ENCODE assay signal across 8 cellular contexts in genomic region chr10:5442056-5442989, GRCh38. TPM values are rescaled to one million over a fixed set of nuclear protein-coding genes. Genes with fewer than 3 reads are reported as not detected.
A peak's percentile ranks its signal among the peaks of the same experiment; 100 is the strongest.
DNase-seq lines count a peak whose midpoint lies in the region; ATAC-seq, FAIRE-seq and TF ChIP-seq lines count a peak whose summit lies in the region.

No MANE protein-coding gene starts in this region.

- intact Hi-C loops in K562 (cut with micrococcal nuclease), result loop anchor here (5.0 kb wide), 1 partner anchor 165 kb away; no protein-coding TSS in a partner anchor
- intact Hi-C loops in upper lobe of right lung (cut with DNase I), result loop anchor here (5.0 kb wide), 1 partner anchor 180 kb away; no protein-coding TSS in a partner anchor

- peak; percentile 72 for TF ChIP-seq CTCF in BJ (IDR thresholded peaks at IDR 0.05; ENCODE audit: insufficient read depth, low read depth, low read length)
- TF ChIP-seq CTCF in GM12873 (IDR thresholded peaks at IDR 0.05; ENCODE audit: insufficient read depth, low read depth, low read length, missing control alignments), result peak; percentile 69
- TF ChIP-seq CTCF in K562 (IDR thresholded peaks at IDR 0.05 in 2 of 3, conservative IDR thresholded peaks at IDR 0.05 in 1 of 3; ENCODE audit: insufficient read depth in 2 of 3, low read depth in 1 of 3, low read length in 3 of 3), result peak; percentile 49 to 83 (median 54); a peak in 4 of 6 replicates
- peak; percentile 83 for TF ChIP-seq CTCF in upper lobe of right lung (IDR thresholded peaks at IDR 0.05)

- peaks cover 4 to 14% of the 10 kb centered on the region in 2 experiments; a peak in 3 of 5 replicates for H3K4me1 ChIP-seq in K562 (replicated peaks in 1 of 2; ENCODE audit: control insufficient read depth in 2 of 2, insufficient read depth in 2 of 2, low read length in 2 of 2)
- H3K4me1 ChIP-seq in upper lobe of right lung, result no peaks in the 10 kb centered on the region

- TF ChIP-seq POLR2A in K562 (conservative IDR thresholded peaks at IDR 0.05), result no peak

- H3K27me3 ChIP-seq in BJ (ENCODE audit: control insufficient read depth, insufficient read depth, low read length) (no peaks in the 10 kb centered on the region), K562 (ENCODE audit: control insufficient read depth in 2 of 2, insufficient read depth in 2 of 2, low read length in 2 of 2) (no peaks in the 10 kb centered on the region), upper lobe of right lung (no peaks in the 10 kb centered on the region)

- no peak overlapping the region for H3K27ac ChIP-seq in K562 (ENCODE audit: extremely low read depth, low read depth, low read length)
- H3K27ac ChIP-seq in upper lobe of right lung, result no peak overlapping the region

- DNase-seq in BJ (ENCODE audit: low read depth) (no peak), NCI-H748 treated with DMSO at 0.1 percent for 48 hours (lab: John Stamatoyannopoulos, UW) (peak; percentile 42), K562 (ENCODE audit: extremely low read depth in 1 of 4, low spot score in 3 of 4) (peak; percentile 29 to 66 (median 44)), left lobe of liver (ENCODE audit: low spot score) (no peak), upper lobe of right lung (no peak)

- H3K9ac ChIP-seq in K562 (ENCODE audit: insufficient read depth in 1 of 2, low read depth in 2 of 2, low read length in 2 of 2), result no peak overlapping the region

- H3K79me2 ChIP-seq in K562 (ENCODE audit: control insufficient read depth, insufficient read depth, low read length), result peaks cover 74% of the 10 kb centered on the region

- no peak overlapping the region for H3K4me2 ChIP-seq in K562 (ENCODE audit: insufficient read depth, low read length)

- H2AFZ ChIP-seq in K562 (ENCODE audit: low read depth, low read length), result no peak overlapping the region

- H3K4me3 ChIP-seq in BJ (ENCODE audit: low read depth, low read length), result no peak overlapping the region
- H3K4me3 ChIP-seq in K562, result no peak overlapping the region
- H3K4me3 ChIP-seq in upper lobe of right lung, result no peak overlapping the region

- FAIRE-seq in K562 (lab: Jason Lieb, UNC), result no peak

- H4K20me1 ChIP-seq in K562 (replicated peaks; ENCODE audit: control insufficient read depth, insufficient read depth, low read length), result no peaks in the 10 kb centered on the region

- BruUV-seq in K562 (replicated peaks; lab: Mats Ljungman, UMichigan), result no TSS peak

- no peaks in the 10 kb centered on the region for H3K9me1 ChIP-seq in K562 (ENCODE audit: control insufficient read depth, insufficient read depth, low read length)

- ATAC-seq in K562 (no peak), left lobe of liver (peak; percentile 50), upper lobe of right lung (peak; percentile 43), HG02981 (IDR thresholded peaks at IDR 0.05; ENCODE audit: unreplicated experiment) (no peak), GM19328 (IDR thresholded peaks at IDR 0.05; ENCODE audit: unreplicated experiment) (no peak)

- no peaks in the 10 kb centered on the region for H3K36me3 ChIP-seq in BJ (ENCODE audit: control insufficient read depth, insufficient read depth, low read length)
- H3K36me3 ChIP-seq in K562 (ENCODE audit: control insufficient read depth, insufficient read depth, low read length), result peaks cover 56% of the 10 kb centered on the region; the same call in 2 of the 3 replicates
- no peaks in the 10 kb centered on the region for H3K36me3 ChIP-seq in upper lobe of right lung

- TF ChIP-seq EP300 in K562 (IDR thresholded peaks at IDR 0.05; ENCODE audit: low read length), result no peak

- POLR2A ChIA-PET in BJ (lab: Charles Lee) (no interaction called here), K562 (lab: Yijun Ruan, JAX) (interaction anchor here (0.7 to 1.8 kb wide), 8 partner anchors 9 to 261 kb away, joined by 3 to 7 read pairs (median 3); no protein-coding TSS in a partner anchor)

- WGBS in K562 (ENCODE audit: insufficient coverage, low coverage, missing lambda C conversion rate), result 57% methylated on average over 9 of the region's 9 CpGs

- TF ChIP-seq RAD21 in K562 (CRISPR knock-in tag; conservative IDR thresholded peaks at IDR 0.05 in 1 of 2, IDR thresholded peaks at IDR 0.05 in 1 of 2), result peak; percentile 82 to 86

- no peaks in the 10 kb centered on the region for H3K9me3 ChIP-seq in K562 (replicated peaks; ENCODE audit: control insufficient read depth, insufficient read depth, low read depth, low read length)
- H3K9me3 ChIP-seq in upper lobe of right lung, result no peaks in the 10 kb centered on the region

- in situ Hi-C loops in K562 (cut with MboI), result loop anchor here (5.0 kb wide), 1 partner anchor 180 kb away; no protein-coding TSS in a partner anchor

- CTCF ChIA-PET in BJ (lab: Yijun Ruan, JAX), result interaction anchor here (0.7 to 17.5 kb wide), 21 partner anchors 7 to 632 kb away, joined by 3 to 493 read pairs (median 4); no protein-coding TSS in a partner anchor
- CTCF ChIA-PET in K562 (lab: Yijun Ruan, JAX; ENCODE audit: low intra/inter-chr PET ratio), result interaction anchor here (0.5 to 3.3 kb wide), 9 partner anchors 14 to 626 kb away, joined by 3 to 34 read pairs (median 4); partner anchors contain the start of gene TASOR2

TF ChIP-seq in K562, 482 proteins besides CTCF, POLR2A, EP300 and RAD21 (continues in another document):
- no peak for TF ChIP-seq ETS2 (tag; IDR thresholded peaks at IDR 0.05; ENCODE audit: borderline replicate concordance, poor library complexity, severe bottlenecking)

RNA-seq across cellular contexts. Expression of gene NET1, which starts 30.0 kb away (rescaled TPM):
- polyA plus RNA-seq in BJ (2011; rRNA removed) (62.5 and 70.1 TPM in 2 replicates), K562 (2011; rRNA removed) (258 and 270 TPM in 2 replicates), K562 (2014; fragmentation: Illumina TruSeq; extraction: Trizol) (113 and 136 TPM in 2 replicates), K562 (2014; fragmentation: Nextera tagmentation; extraction: Ambion mirVana) (10 to 100 TPM; 47.4 to 53.0 TPM), K562 (2014; rRNA removed) (98.9 and 105 TPM in 2 replicates)
- 103 and 151 TPM in 2 replicates for polyA minus RNA-seq in BJ (2011; rRNA and poly(A)+ RNA removed)
- 210 and 255 TPM in 2 replicates for total RNA-seq in K562 (2011; cell fraction: chromatin; rRNA removed; ENCODE audit: low replicate concordance)
- 116 and 127 TPM in 2 replicates for total RNA-seq in K562 (2011; cell fraction: nucleolus; rRNA removed)
- total RNA-seq in K562 (2011; cell fraction: nucleoplasm; rRNA removed), result 147 and 162 TPM in 2 replicates
- total RNA-seq in K562 (2014; rRNA removed) (115 TPM in 2 replicates), K562 (2014; rRNA removed; fragmentation: Illumina TruSeq; extraction: Trizol) (106 and 114 TPM in 2 replicates), K562 (2015; rRNA removed; fragmentation: Illumina TruSeq; extraction: Trizol) (98.1 and 105 TPM in 2 replicates), K562 (2021) (152 and 158 TPM in 2 replicates), left lobe of liver (58.9 TPM), upper lobe of right lung (42.8 TPM)
- 98.2 and 133 TPM in 2 replicates for polyA plus RNA-seq in K562 (2011; cell fraction: cytosol; rRNA removed)
- 136 and 256 TPM in 2 replicates for polyA plus RNA-seq in K562 (2011; cell fraction: nucleus; rRNA removed)
- polyA plus RNA-seq in K562 (2012), result 103 and 113 TPM in 2 replicates
- polyA minus RNA-seq in K562 (2011; rRNA and poly(A)+ RNA removed), result 409 and 471 TPM in 2 replicates
- polyA minus RNA-seq in K562 (2011; cell fraction: cytosol; rRNA and poly(A)+ RNA removed), result 218 and 242 TPM in 2 replicates
- polyA minus RNA-seq in K562 (2011; cell fraction: nucleus; rRNA and poly(A)+ RNA removed), result 195 and 518 TPM in 2 replicates

RNA-seq across cellular contexts. Expression of gene TUBAL3, which starts 37.7 kb away (rescaled TPM):
- not detected in 2 replicates for polyA plus RNA-seq in BJ (2011; rRNA removed)
- not detected in 2 replicates for polyA minus RNA-seq in BJ (2011; rRNA and poly(A)+ RNA removed)
- 8.4 and 9.7 TPM in 2 replicates for total RNA-seq in K562 (2011; cell fraction: chromatin; rRNA removed; ENCODE audit: low replicate concordance)
- 4.3 TPM in 2 replicates for total RNA-seq in K562 (2011; cell fraction: nucleolus; rRNA removed)
- total RNA-seq in K562 (2011; cell fraction: nucleoplasm; rRNA removed), result 3.1 and 4.9 TPM in 2 replicates
- 6.6 and 7.8 TPM in 2 replicates for total RNA-seq in K562 (2014; rRNA removed)
- total RNA-seq in K562 (2014; rRNA removed; fragmentation: Illumina TruSeq; extraction: Trizol), result 6.9 and 7.8 TPM in 2 replicates
- 6.3 and 7.5 TPM in 2 replicates for total RNA-seq in K562 (2015; rRNA removed; fragmentation: Illumina TruSeq; extraction: Trizol)
- total RNA-seq in K562 (2021), result 6.3 and 6.8 TPM in 2 replicates
- 4.7 and 10.1 TPM in 2 replicates for polyA plus RNA-seq in K562 (2011; rRNA removed)
- polyA plus RNA-seq in K562 (2011; cell fraction: cytosol; rRNA removed), result 3.6 and 10.6 TPM in 2 replicates
- 4.4 and 8.6 TPM in 2 replicates for polyA plus RNA-seq in K562 (2011; cell fraction: nucleus; rRNA removed)
- 8.6 and 9.6 TPM in 2 replicates for polyA plus RNA-seq in K562 (2012)
- 8.5 and 9.8 TPM in 2 replicates for polyA plus RNA-seq in K562 (2014; fragmentation: Illumina TruSeq; extraction: Trizol)
- polyA plus RNA-seq in K562 (2014; fragmentation: Nextera tagmentation; extraction: Ambion mirVana), result 10 to 100 TPM in 1 of 2 experiments, 1 to 10 TPM in 1; 8.3 to 10.1 TPM
- polyA plus RNA-seq in K562 (2014; rRNA removed), result 5.5 TPM in 2 replicates
- 4.2 and 7.3 TPM in 2 replicates for polyA minus RNA-seq in K562 (2011; rRNA and poly(A)+ RNA removed)
- polyA minus RNA-seq in K562 (2011; cell fraction: cytosol; rRNA and poly(A)+ RNA removed), result 0.91 and 3.4 TPM in 2 replicates
- polyA minus RNA-seq in K562 (2011; cell fraction: nucleus; rRNA and poly(A)+ RNA removed), result 2.3 and 2.4 TPM in 2 replicates
- not detected for total RNA-seq in left lobe of liver
- not detected for total RNA-seq in upper lobe of right lung

RNA-seq across cellular contexts. Expression of gene CALML5, which starts 57.0 kb away (rescaled TPM):
- polyA plus RNA-seq in BJ (2011; rRNA removed), result not detected in 2 replicates
- not detected in 2 replicates for polyA minus RNA-seq in BJ (2011; rRNA and poly(A)+ RNA removed)
- not detected in 2 replicates for total RNA-seq in K562 (2011; cell fraction: chromatin; rRNA removed; ENCODE audit: low replicate concordance)
- total RNA-seq in K562 (2011; cell fraction: nucleolus; rRNA removed), result not detected in 2 replicates
- not detected in 2 replicates for total RNA-seq in K562 (2011; cell fraction: nucleoplasm; rRNA removed)
- not detected in 2 replicates for total RNA-seq in K562 (2014; rRNA removed)
- total RNA-seq in K562 (2014; rRNA removed; fragmentation: Illumina TruSeq; extraction: Trizol), result not detected in 2 replicates
- not detected in 2 replicates for total RNA-seq in K562 (2015; rRNA removed; fragmentation: Illumina TruSeq; extraction: Trizol)
- total RNA-seq in K562 (2021), result not detected in 2 replicates
- not detected in 2 replicates for polyA plus RNA-seq in K562 (2011; rRNA removed)
- polyA plus RNA-seq in K562 (2011; cell fraction: cytosol; rRNA removed), result not detected in 2 replicates
- not detected in 2 replicates for polyA plus RNA-seq in K562 (2011; cell fraction: nucleus; rRNA removed)
- not detected in 2 replicates for polyA plus RNA-seq in K562 (2012)
- not detected in 2 replicates for polyA plus RNA-seq in K562 (2014; fragmentation: Illumina TruSeq; extraction: Trizol)
- polyA plus RNA-seq in K562 (2014; fragmentation: Nextera tagmentation; extraction: Ambion mirVana), result not detected
- polyA plus RNA-seq in K562 (2014; rRNA removed), result not detected in 2 replicates
- not detected in 2 replicates for polyA minus RNA-seq in K562 (2011; rRNA and poly(A)+ RNA removed)
- not detected in 2 replicates for polyA minus RNA-seq in K562 (2011; cell fraction: cytosol; rRNA and poly(A)+ RNA removed)
- polyA minus RNA-seq in K562 (2011; cell fraction: nucleus; rRNA and poly(A)+ RNA removed), result not detected in 2 replicates
- total RNA-seq in left lobe of liver, result not detected
- not detected for total RNA-seq in upper lobe of right lung

Comparison
In these comparisons a context has a peak if more than half of its experiments do, and no peak if none do; other contexts are left out.
1. DNase-seq: peak in NCI-H748 treated with DMSO at 0.1 percent for 48 hours (single experiment) and K562 (4 of 4); none in BJ (single experiment), left lobe of liver (single experiment) and upper lobe of right lung (single experiment).
2. ATAC-seq: peak in left lobe of liver (single experiment) and upper lobe of right lung (single experiment); none in K562 (single experiment), HG02981 (single experiment) and GM19328 (single experiment).
3. Peak in every context shown above with its lines, with median percentiles within 50 percentile points of each other: CTCF ChIP-seq.